In the genomic region with DNA sequence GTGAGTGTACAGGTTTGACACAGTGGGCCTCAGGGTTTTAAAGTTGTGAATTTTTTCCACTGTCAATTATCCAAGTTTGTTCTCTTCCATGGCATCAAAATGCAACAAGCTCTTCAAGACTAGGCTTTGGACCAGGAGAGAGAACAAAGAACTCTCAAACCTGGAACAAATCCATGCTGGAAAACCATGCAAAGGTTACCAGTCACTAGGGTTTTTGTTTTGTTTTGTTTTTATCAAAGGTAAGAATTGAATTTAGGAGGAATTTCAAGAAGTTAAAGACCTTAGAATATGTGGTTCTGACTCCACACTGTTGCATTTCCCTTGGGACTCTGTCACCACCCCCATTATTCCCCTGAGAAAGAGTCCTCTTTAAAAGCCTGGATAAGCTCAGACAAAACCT, we compare ENCODE assay signal across 23 cellular contexts.
DNase-seq lines count a peak whose midpoint lies in the region; ATAC-seq and TF ChIP-seq lines count a peak whose summit lies in the region.
"Had no signal": no experiment of that assay in that cellular context is flagged by ENCODE, and none has a peak within 500 bp of the region (broad histone marks: within the 10 kb centered on the region; RNA-seq: fewer than 3 reads in every experiment).

No MANE protein-coding gene starts in this region.

- H3K36me3 ChIP-seq in esophagus muscularis mucosa, result no peaks in the 10 kb centered on the region
- no peaks in the 10 kb centered on the region for H3K36me3 ChIP-seq in muscle layer of colon (ENCODE audit: insufficient read depth, low read length)
- no peaks in the 10 kb centered on the region for H3K36me3 ChIP-seq in thoracic aorta
- H3K36me3 ChIP-seq in SJCRH30, result no peaks in the 10 kb centered on the region
- H3K36me3 ChIP-seq: BE2C, MG63 had no signal

- H3K27ac Mint-ChIP-seq in stimulated activated naive B cell treated with anti-CD40 and anti-IgM and Interleukin-4, amounts not matched to agents 10 μg/mL and 1 μg/mL and 100 μg/mL, for 72 hours, result no peak overlapping the region
- no peak overlapping the region for H3K27ac Mint-ChIP-seq in activated T-cell treated with anti-CD3 and anti-CD28 coated beads, Interleukin-2, amount 50 U/mL, for 72 hours
- H3K27ac Mint-ChIP-seq: CD14-positive monocyte; CD8-positive, alpha-beta memory T cell; H9; HFFc6 had no signal

- peaks cover 3 to 12% of the 10 kb centered on the region in 2 donors for H3K4me1 Mint-ChIP-seq in stimulated activated naive B cell treated with anti-CD40 and anti-IgM and Interleukin-4, amounts not matched to agents 10 μg/mL and 1 μg/mL and 100 μg/mL, for 72 hours
- no peaks in the 10 kb centered on the region for H3K4me1 Mint-ChIP-seq in activated T-cell treated with anti-CD3 and anti-CD28 coated beads, Interleukin-2, amount 50 U/mL, for 72 hours (ENCODE audit: low read depth)
- H3K4me1 Mint-ChIP-seq: CD14-positive monocyte; CD8-positive, alpha-beta memory T cell had no signal

- intact Hi-C loops in esophagus muscularis mucosa (cut with DNase I), result no loop called here

- TF ChIP-seq EP300 in esophagus muscularis mucosa (IDR thresholded peaks at IDR 0.05), result no peak

- no peak for TF ChIP-seq POLR2A in esophagus muscularis mucosa (IDR thresholded peaks at IDR 0.05; ENCODE audit: low read depth)

- peaks cover 0 to 2% of the 10 kb centered on the region in 2 donors for H3K9me3 Mint-ChIP-seq in stimulated activated naive B cell treated with anti-CD40 and anti-IgM and Interleukin-4, amounts not matched to agents 10 μg/mL and 1 μg/mL and 100 μg/mL, for 72 hours
- H3K9me3 Mint-ChIP-seq in activated T-cell treated with anti-CD3 and anti-CD28 coated beads, Interleukin-2, amount 50 U/mL, for 72 hours, result no peaks in the 10 kb centered on the region
- H3K9me3 Mint-ChIP-seq: H9 had no signal

- H3K9ac ChIP-seq in muscle layer of colon (ENCODE audit: low read length), result no peak overlapping the region

- H3K27me3 Mint-ChIP-seq in stimulated activated naive B cell treated with anti-CD40 and anti-IgM and Interleukin-4, amounts not matched to agents 10 μg/mL and 1 μg/mL and 100 μg/mL, for 72 hours, result no peaks in the 10 kb centered on the region
- no peaks in the 10 kb centered on the region for H3K27me3 Mint-ChIP-seq in activated T-cell treated with anti-CD3 and anti-CD28 coated beads, Interleukin-2, amount 50 U/mL, for 72 hours (ENCODE audit: low read depth)

- DNase-seq in M059J (ENCODE audit: low read depth) (peak; percentile 16), esophagus muscularis mucosa (ENCODE audit: extremely low spot score) (no peak), thoracic aorta (ENCODE audit: low spot score) (no peak), SJCRH30 (no peak)
- DNase-seq in stimulated activated naive B cell treated with anti-CD40 and anti-IgM and Interleukin-4, amounts not matched to agents 10 μg/mL and 1 μg/mL and 100 μg/mL, for 72 hours, result no peak
- no peak for DNase-seq in activated naive CD4-positive, alpha-beta T cell treated with anti-CD3 and anti-CD28 coated beads, Interleukin-2, amount 50 U/mL, for 16 hours
- DNase-seq in activated T-cell treated with anti-CD3 and anti-CD28 coated beads, Interleukin-2, amount 50 U/mL, for 72 hours, result no peak
- DNase-seq: BE2C; CD8-positive, alpha-beta memory T cell; DMS 273 treated with DMSO at 0.1 percent for 48 hours; DMS79; GF-D8; H9; HFFc6; KBM-7; MG63; NCI-H2029; NCI-H446; NCI-H524 treated with DMSO at 0.1 percent for 48 hours; NCI-H774; PC-3 had no signal

- TF ChIP-seq CTCF in esophagus muscularis mucosa (IDR thresholded peaks at IDR 0.05) (no peak), thoracic aorta (IDR thresholded peaks at IDR 0.05) (no peak)

- H3K27me3 ChIP-seq in esophagus muscularis mucosa (no peaks in the 10 kb centered on the region), muscle layer of colon (ENCODE audit: control insufficient read depth in 1 of 2, insufficient read depth in 2 of 2, low read length in 2 of 2) (no peaks in the 10 kb centered on the region), thoracic aorta (replicated peaks; ENCODE audit: insufficient read depth) (no peaks in the 10 kb centered on the region), SJCRH30 (no peaks in the 10 kb centered on the region)
- H3K27me3 ChIP-seq: BE2C, MG63 had no signal

- peaks cover 28 to 69% (median 56%) of the 10 kb centered on the region in 4 donors for H3K4me1 ChIP-seq in esophagus muscularis mucosa
- H3K4me1 ChIP-seq in muscle layer of colon (ENCODE audit: insufficient read depth, low read length), result peaks cover 34% of the 10 kb centered on the region
- H3K4me1 ChIP-seq in thoracic aorta (ENCODE audit: control insufficient read depth in 1 of 2, low read depth in 2 of 2), result peaks cover 26 to 46% of the 10 kb centered on the region in 2 donors
- no peaks in the 10 kb centered on the region for H3K4me1 ChIP-seq in SJCRH30

- H3K4me3 ChIP-seq in esophagus muscularis mucosa (no peak overlapping the region), muscle layer of colon (ENCODE audit: low read depth in 1 of 2, low read length in 2 of 2) (no peak overlapping the region), thoracic aorta (no peak overlapping the region), SJCRH30 (no peak overlapping the region)
- H3K4me3 ChIP-seq: MG63 had no signal

- ATAC-seq in thoracic aorta (ENCODE audit: insufficient number of reproducible peaks, low FRiP score, low read depth), result no peak
- no peak for ATAC-seq in stimulated activated naive B cell treated with anti-CD40 and anti-IgM and Interleukin-4, amounts not matched to agents 10 μg/mL and 1 μg/mL and 100 μg/mL, for 72 hours (replicated peaks)
- no peak for ATAC-seq in activated T-cell treated with anti-CD3 and anti-CD28 coated beads, Interleukin-2, amount 50 U/mL, for 72 hours (replicated peaks in 1 of 2)
- ATAC-seq: PC-3 had no signal

- H3K9me3 ChIP-seq in esophagus muscularis mucosa (no peaks in the 10 kb centered on the region), muscle layer of colon (ENCODE audit: low read length) (no peaks in the 10 kb centered on the region), thoracic aorta (no peaks in the 10 kb centered on the region), SJCRH30 (replicated peaks) (no peaks in the 10 kb centered on the region)
- H3K9me3 ChIP-seq: BE2C, MG63 had no signal

- H3K4me3 Mint-ChIP-seq in stimulated activated naive B cell treated with anti-CD40 and anti-IgM and Interleukin-4, amounts not matched to agents 10 μg/mL and 1 μg/mL and 100 μg/mL, for 72 hours, result no peak overlapping the region
- H3K4me3 Mint-ChIP-seq in activated T-cell treated with anti-CD3 and anti-CD28 coated beads, Interleukin-2, amount 50 U/mL, for 72 hours, result no peak overlapping the region
- H3K4me3 Mint-ChIP-seq: CD14-positive monocyte; CD8-positive, alpha-beta memory T cell; H9; HFFc6 had no signal

- peak overlapping the region; percentile 42 to 80 (median 63) for H3K27ac ChIP-seq in esophagus muscularis mucosa (replicated peaks in 1 of 4)
- H3K27ac ChIP-seq in muscle layer of colon (ENCODE audit: low read depth, low read length), result peak overlapping the region; percentile 53
- H3K27ac ChIP-seq in thoracic aorta, result peak overlapping the region; percentile 51 to 54
- no peak overlapping the region for H3K27ac ChIP-seq in SJCRH30

- H3K36me3 Mint-ChIP-seq in stimulated activated naive B cell treated with anti-CD40 and anti-IgM and Interleukin-4, amounts not matched to agents 10 μg/mL and 1 μg/mL and 100 μg/mL, for 72 hours, result no peaks in the 10 kb centered on the region
- H3K36me3 Mint-ChIP-seq in activated T-cell treated with anti-CD3 and anti-CD28 coated beads, Interleukin-2, amount 50 U/mL, for 72 hours (ENCODE audit: insufficient read depth in 2 of 2), result no peaks in the 10 kb centered on the region
- H3K36me3 Mint-ChIP-seq: CD14-positive monocyte; CD8-positive, alpha-beta memory T cell had no signal
